ENCODE assay signal across 7 cellular contexts in genomic region chr16:88185406-88185805, GRCh38.
A peak's percentile ranks its signal among the peaks of the same experiment; 100 is the strongest.
DNase-seq lines count a peak whose midpoint lies in the region; ATAC-seq, FAIRE-seq and TF ChIP-seq lines count a peak whose summit lies in the region.
"Not testable (repeated sequence)": the region's sequence is repeated elsewhere in the genome, so short reads cannot be mapped to it uniquely, and the experiment has no call there.

No MANE protein-coding gene starts in this region.

- CTCF ChIA-PET in AG04449 (lab: Yijun Ruan, JAX); Caco-2 (lab: Charles Lee); GM12878 (lab: Yijun Ruan, JAX); HepG2 (lab: Yijun Ruan, JAX; ENCODE audit: low intra/inter-chr PET ratio, low total read pairs): not testable (repeated sequence)

- not testable (repeated sequence) for H2BK12ac ChIP-seq in trophoblast cell (ENCODE audit: low read length)

- H3K14ac ChIP-seq in trophoblast cell (ENCODE audit: low read length) = not testable (repeated sequence)

- not testable (repeated sequence) for H3K18ac ChIP-seq in trophoblast cell (ENCODE audit: low read length)

- peaks cover 20% of the 10 kb centered on the region for H3K9me3 Mint-ChIP-seq in Caco-2 (ENCODE audit: unreplicated experiment)

- not testable (repeated sequence) for TF ChIP-seq CTCF in AG04449 (IDR thresholded peaks at IDR 0.05; ENCODE audit: insufficient read depth, low read length, missing control alignments); Caco-2 (IDR thresholded peaks at IDR 0.05; ENCODE audit: insufficient read depth in 1 of 2, low read depth in 1 of 2, low read length in 1 of 2, severe bottlenecking in 1 of 2, unreplicated experiment in 1 of 2); WI38 (IDR thresholded peaks at IDR 0.05; ENCODE audit: low read depth, low read length); GM12878 (IDR thresholded peaks at IDR 0.05 in 2 of 3, conservative IDR thresholded peaks at IDR 0.05 in 1 of 3; ENCODE audit: control insufficient read depth in 2 of 3, extremely low read depth in 1 of 3, insufficient read depth in 1 of 3, low read depth in 3 of 3, low read length in 3 of 3); colonic mucosa (IDR thresholded peaks at IDR 0.05); HepG2 (CRISPR knock-in tag; IDR thresholded peaks at IDR 0.05)

- not testable (repeated sequence) for H2BK120ac ChIP-seq in trophoblast cell (ENCODE audit: insufficient read depth, low read length, poor library complexity)

- H3K79me1 ChIP-seq in trophoblast cell (ENCODE audit: low read length) = not testable (repeated sequence)

- H4K20me1 ChIP-seq in GM12878 (ENCODE audit: control insufficient read depth, insufficient read depth); HepG2 (ENCODE audit: insufficient read depth, low read length): not testable (repeated sequence)

- not testable (repeated sequence) for H2AFZ ChIP-seq in GM12878 (ENCODE audit: control insufficient read depth, low read depth, low read length); HepG2 (ENCODE audit: low read length); trophoblast cell (ENCODE audit: insufficient read depth, low read length, poor library complexity)

- not testable (repeated sequence) for ATAC-seq in GM12878, HepG2

- H3K79me2 ChIP-seq in GM12878 (ENCODE audit: control insufficient read depth, insufficient read depth, low read length); HepG2 (ENCODE audit: insufficient read depth, low read length); trophoblast cell (ENCODE audit: control insufficient read depth, insufficient read depth, low read length, poor library complexity): not testable (repeated sequence)

- H3K23ac ChIP-seq in trophoblast cell (ENCODE audit: low read length) = not testable (repeated sequence)

- WGBS in GM12878 (ENCODE audit: insufficient coverage, insufficient replicate concordance, low lambda C conversion rate, missing lambda C conversion rate) = 63% methylated on average over 6 of the region's 9 CpGs
- 75% methylated on average over 7 of the region's 9 CpGs for WGBS in HepG2 (ENCODE audit: low lambda C conversion rate)
- WGBS in trophoblast cell (ENCODE audit: extremely low coverage, insufficient coverage, insufficient read length) = no CpG with 5 or more reads among the region's 9 CpGs

- not testable (repeated sequence) for H4K8ac ChIP-seq in trophoblast cell (ENCODE audit: low read depth, low read length)

- H3K36me3 ChIP-seq in Caco-2 (ENCODE audit: control insufficient read depth, insufficient read depth, low read length); GM12878 (ENCODE audit: control insufficient read depth in 2 of 2, insufficient read depth in 2 of 2, low read length in 1 of 2); colonic mucosa; HepG2 (replicated peaks in 1 of 2; ENCODE audit: control insufficient read depth in 1 of 2, insufficient read depth in 2 of 2, low read length in 2 of 2); trophoblast cell (ENCODE audit: control insufficient read depth in 1 of 2, insufficient read depth in 2 of 2, low read length in 2 of 2): not testable (repeated sequence)

- TF ChIP-seq POLR2A in GM12878 (IDR thresholded peaks at IDR 0.05; ENCODE audit: low read depth, low read length); HepG2 (IDR thresholded peaks at IDR 0.05; ENCODE audit: insufficient read depth in 1 of 2, low read depth in 2 of 2, low read length in 2 of 2): not testable (repeated sequence)

- not testable (repeated sequence) for H2BK5ac ChIP-seq in trophoblast cell (ENCODE audit: low read depth, low read length, poor library complexity)

- in situ Hi-C loops in GM12878 (cut with MboI); HepG2 (cut with HindIII; ENCODE audit: extremely low pct_ligation_motif_present, low pct_unique_long_range_greater_than_20kb): not testable (repeated sequence)

- not testable (repeated sequence) for TF ChIP-seq EP300 in GM12878 (IDR thresholded peaks at IDR 0.05; ENCODE audit: borderline replicate concordance in 1 of 2, control insufficient read depth in 1 of 2, low read depth in 2 of 2, low read length in 2 of 2); HepG2 (IDR thresholded peaks at IDR 0.05; ENCODE audit: low read depth in 2 of 2, low read length in 2 of 2); HepG2 (CRISPR knock-in tag; IDR thresholded peaks at IDR 0.05; ENCODE audit: borderline replicate concordance)

- peak overlapping the region; percentile 49 for H3K4me3 ChIP-seq in AG04449 (ENCODE audit: low read depth, low read length)
- H3K4me3 ChIP-seq in Caco-2 (ENCODE audit: low read depth, low read length); GM12878; colonic mucosa; HepG2 (replicated peaks in 1 of 3; ENCODE audit: insufficient read depth in 1 of 3, low read depth in 2 of 3, low read length in 3 of 3): not testable (repeated sequence)
- peak overlapping the region; percentile 61 for H3K4me3 ChIP-seq in WI38 (ENCODE audit: low read depth, low read length)
- peak overlapping the region; percentile 45 for H3K4me3 ChIP-seq in trophoblast cell (ENCODE audit: low read depth, low read length)

- not testable (repeated sequence) for H2AK5ac ChIP-seq in trophoblast cell (ENCODE audit: low read length)

- intact Hi-C loops in Caco-2 (cut with micrococcal nuclease; ENCODE audit: unreplicated experiment); GM12878 (cut with micrococcal nuclease; ENCODE audit: unreplicated experiment); colonic mucosa (cut with DNase I); HepG2 (cut with micrococcal nuclease; ENCODE audit: unreplicated experiment): not testable (repeated sequence)

- not testable (repeated sequence) for H3K27me3 Mint-ChIP-seq in Caco-2 (ENCODE audit: insufficient read depth, unreplicated experiment)

- POLR2A ChIA-PET in AG04449 (lab: Yijun Ruan, JAX); Caco-2 (lab: Charles Lee); GM12878 (lab: Charles Lee); HepG2 (lab: Yijun Ruan, JAX): not testable (repeated sequence)

- DNase-seq in AG04449 (ENCODE audit: low read depth, low spot score); Caco-2; GM12878 (ENCODE audit: low read depth, low spot score); HepG2 (ENCODE audit: low spot score); trophoblast cell: not testable (repeated sequence)
- peak; percentile 6 for DNase-seq in colonic mucosa

- not testable (repeated sequence) for H3K27me3 ChIP-seq in Caco-2 (replicated peaks; ENCODE audit: control insufficient read depth, insufficient read depth, low read length); GM12878 (replicated peaks in 1 of 2; ENCODE audit: control insufficient read depth in 2 of 2, insufficient read depth in 2 of 2, low read length in 1 of 2); colonic mucosa; HepG2 (ENCODE audit: control insufficient read depth in 1 of 2, insufficient read depth in 2 of 2, low read length in 2 of 2); trophoblast cell (ENCODE audit: insufficient read depth, low read length)

- not testable (repeated sequence) for H3K27ac Mint-ChIP-seq in Caco-2 (ENCODE audit: unreplicated experiment)

- RAD21 ChIA-PET in GM12878 (lab: Charles Lee; ENCODE audit: unreplicated experiment) = not testable (repeated sequence)

- H3K4ac ChIP-seq in trophoblast cell (ENCODE audit: low read depth, low read length) = not testable (repeated sequence)

- BruUV-seq in Caco-2 (replicated peaks; lab: Mats Ljungman, UMichigan); GM12878 (replicated peaks; lab: Mats Ljungman, UMichigan); HepG2 (replicated peaks; lab: Mats Ljungman, UMichigan): not testable (repeated sequence)

- not testable (repeated sequence) for H3K27ac ChIP-seq in GM12878 (ENCODE audit: control insufficient read depth, insufficient read depth); colonic mucosa; HepG2 (ENCODE audit: extremely low read length, insufficient read depth, low read length); trophoblast cell (ENCODE audit: low read depth, low read length)

- SMC1A ChIA-PET in GM12878 (lab: Charles Lee; ENCODE audit: uncharacterized antibody, unreplicated experiment) = not testable (repeated sequence)

- not testable (repeated sequence) for H3K4me1 ChIP-seq in Caco-2; GM12878 (ENCODE audit: control insufficient read depth, insufficient read depth, low read length); colonic mucosa; HepG2 (ENCODE audit: insufficient read depth, low read length); trophoblast cell (ENCODE audit: control insufficient read depth in 1 of 2, insufficient read depth in 2 of 2, low read length in 2 of 2)

- H3K36me3 Mint-ChIP-seq in Caco-2 (ENCODE audit: insufficient read depth, unreplicated experiment) = not testable (repeated sequence)

- peak overlapping the region; percentile 52 for H3K4me3 Mint-ChIP-seq in Caco-2 (ENCODE audit: unreplicated experiment)

- TF ChIP-seq RAD21 in GM12878 (IDR thresholded peaks at IDR 0.05; ENCODE audit: insufficient read depth, low read depth, low read length); HepG2 (CRISPR knock-in tag; IDR thresholded peaks at IDR 0.05): not testable (repeated sequence)

- not testable (repeated sequence) for H3K4me2 ChIP-seq in GM12878 (ENCODE audit: control insufficient read depth, insufficient read depth); HepG2 (ENCODE audit: low read depth, low read length); trophoblast cell (ENCODE audit: low read length)

- H3K4me1 Mint-ChIP-seq in Caco-2 (ENCODE audit: low read depth, unreplicated experiment) = not testable (repeated sequence)

- H4K12ac ChIP-seq in trophoblast cell (ENCODE audit: low read depth, low read length) = not testable (repeated sequence)

- H4K91ac ChIP-seq in trophoblast cell (ENCODE audit: low read depth, low read length) = not testable (repeated sequence)

- FAIRE-seq in GM12878 (lab: Jason Lieb, UNC) = peak; percentile 56
- FAIRE-seq in HepG2 (lab: Jason Lieb, UNC) = not testable (repeated sequence)

- not testable (repeated sequence) for H3K9me3 ChIP-seq in Caco-2; GM12878 (replicated peaks; ENCODE audit: control insufficient read depth, insufficient read depth, low read length); colonic mucosa; HepG2 (ENCODE audit: low read length)
- H3K9me3 ChIP-seq in trophoblast cell (ENCODE audit: insufficient read depth, low read depth, low read length) = peaks cover 16% of the 10 kb centered on the region

- H3K9ac ChIP-seq in GM12878 (ENCODE audit: control insufficient read depth, insufficient read depth, low read length); colonic mucosa (ENCODE audit: low read depth in 2 of 2, low read length in 2 of 2); HepG2 (ENCODE audit: insufficient read depth, low read depth, low read length); trophoblast cell (ENCODE audit: low read length): not testable (repeated sequence)
